8 cellular contexts compared by ENCODE assay signal in genomic region chr10:5944389-5945202, GRCh38. TPM values are rescaled to one million over a fixed set of nuclear protein-coding genes. Genes with fewer than 3 reads are reported as not detected.
A peak's percentile ranks its signal among the peaks of the same experiment; 100 is the strongest.
DNase-seq lines count a peak whose midpoint lies in the region; ATAC-seq and TF ChIP-seq lines count a peak whose summit lies in the region.

No MANE protein-coding gene starts in this region.

- no peak overlapping the region for H4K8ac ChIP-seq in trophoblast cell (ENCODE audit: low read depth, low read length)

- H3K4me1 Mint-ChIP-seq in HFFc6 (ENCODE audit: low read depth): peaks cover 46% of the 10 kb centered on the region

- no peak overlapping the region for H3K14ac ChIP-seq in trophoblast cell (ENCODE audit: low read length)

- no peak overlapping the region for H2AFZ ChIP-seq in trophoblast cell (ENCODE audit: insufficient read depth, low read length, poor library complexity)

- H3K18ac ChIP-seq in trophoblast cell (ENCODE audit: low read length): no peak overlapping the region

- H3K9me3 ChIP-seq in stomach smooth muscle (ENCODE audit: control insufficient read depth in 2 of 2, low read length in 2 of 2) (no peaks in the 10 kb centered on the region), trophoblast cell (ENCODE audit: insufficient read depth, low read depth, low read length) (peaks cover 3% of the 10 kb centered on the region)

- no peak overlapping the region for H2BK12ac ChIP-seq in trophoblast cell (ENCODE audit: low read length)

- H3K4me3 Mint-ChIP-seq in HFFc6: peak overlapping the region; percentile 83

- no peak overlapping the region for H4K12ac ChIP-seq in trophoblast cell (ENCODE audit: low read depth, low read length)

- H3K9me3 Mint-ChIP-seq in HFFc6: no peaks in the 10 kb centered on the region

- H3K23ac ChIP-seq in trophoblast cell (ENCODE audit: low read length): no peak overlapping the region

- no peak overlapping the region for H3K4ac ChIP-seq in trophoblast cell (ENCODE audit: low read depth, low read length)

- no peak overlapping the region for H4K91ac ChIP-seq in trophoblast cell (ENCODE audit: low read depth, low read length)

- H3K4me3 ChIP-seq in astrocyte of the spinal cord (ENCODE audit: low read depth, low read length) (no peak overlapping the region), stomach smooth muscle (ENCODE audit: low read length in 2 of 2) (no peak overlapping the region), trophoblast cell (ENCODE audit: low read depth, low read length) (no peak overlapping the region)

- peak overlapping the region in 1 of 2 donors; percentile 59 for H3K9ac ChIP-seq in stomach smooth muscle (ENCODE audit: low read length in 2 of 2)
- no peak overlapping the region for H3K9ac ChIP-seq in trophoblast cell (ENCODE audit: low read length)

- H3K27ac ChIP-seq in stomach smooth muscle (ENCODE audit: low read length): peak overlapping the region; percentile 76
- H3K27ac ChIP-seq in trophoblast cell (ENCODE audit: low read depth, low read length): no peak overlapping the region

- no peaks in the 10 kb centered on the region for H3K36me3 Mint-ChIP-seq in HFFc6 (ENCODE audit: low read depth)

- H3K36me3 ChIP-seq in stomach smooth muscle (ENCODE audit: control insufficient read depth in 2 of 2, insufficient read depth in 2 of 2, low read length in 2 of 2) (no peaks in the 10 kb centered on the region), trophoblast cell (ENCODE audit: control insufficient read depth in 1 of 2, insufficient read depth in 2 of 2, low read length in 2 of 2) (no peaks in the 10 kb centered on the region)

- H2BK120ac ChIP-seq in trophoblast cell (ENCODE audit: insufficient read depth, low read length, poor library complexity): no peak overlapping the region

- no peak for ATAC-seq in GM18867 (IDR thresholded peaks at IDR 0.05; ENCODE audit: unreplicated experiment)

- in situ Hi-C loops in astrocyte of the spinal cord (cut with HindIII; ENCODE audit: low sequenced_read_pairs): no loop called here

- H2AK5ac ChIP-seq in trophoblast cell (ENCODE audit: low read length): no peak overlapping the region

- H3K27ac Mint-ChIP-seq in HFFc6: peak overlapping the region; percentile 100

- no peaks in the 10 kb centered on the region for H3K79me2 ChIP-seq in trophoblast cell (ENCODE audit: control insufficient read depth, insufficient read depth, low read length, poor library complexity)

- TF ChIP-seq CTCF in HFFc6 (IDR thresholded peaks at IDR 0.05) (no peak), astrocyte of the spinal cord (IDR thresholded peaks at IDR 0.05; ENCODE audit: low read depth, low read length) (no peak)

- H3K79me1 ChIP-seq in trophoblast cell (ENCODE audit: low read length): peaks cover 5% of the 10 kb centered on the region

- no peak overlapping the region for H3K4me2 ChIP-seq in trophoblast cell (ENCODE audit: low read length)

- H3K27me3 ChIP-seq in stomach smooth muscle (ENCODE audit: control insufficient read depth in 1 of 2, insufficient read depth in 2 of 2, low read length in 2 of 2) (peaks cover 0 to 5% of the 10 kb centered on the region in 2 donors), trophoblast cell (ENCODE audit: insufficient read depth, low read length) (no peaks in the 10 kb centered on the region)

- DNase-seq in HFFc6 (peak; percentile 99), astrocyte of the spinal cord (ENCODE audit: low read depth, low spot score) (peak; percentile 99), inferior parietal cortex (ENCODE audit: extremely low spot score) (peak; percentile 46), trophoblast cell (no peak), NCI-H1105 (lab: John Stamatoyannopoulos, UW) (no peak), NCI-H2081 treated with DMSO at 0.1 percent for 48 hours (lab: John Stamatoyannopoulos, UW) (no peak)

- H3K4me1 ChIP-seq in stomach smooth muscle (ENCODE audit: control insufficient read depth, insufficient read depth, low read length) (peaks cover 31% of the 10 kb centered on the region), trophoblast cell (ENCODE audit: control insufficient read depth in 1 of 2, insufficient read depth in 2 of 2, low read length in 2 of 2) (peaks cover 10 to 12% of the 10 kb centered on the region in 2 experiments)

- WGBS in trophoblast cell (ENCODE audit: extremely low coverage, insufficient coverage, insufficient read length): no CpG with 5 or more reads among the region's 7 CpGs

- H3K27me3 Mint-ChIP-seq in HFFc6 (ENCODE audit: insufficient read depth): peaks cover 2% of the 10 kb centered on the region

- no peak overlapping the region for H2BK5ac ChIP-seq in trophoblast cell (ENCODE audit: low read depth, low read length, poor library complexity)

RNA-seq across cellular contexts. Expression of gene IL15RA, which starts 32.7 kb away (rescaled TPM):
- total RNA-seq in HFFc6 (2021; fragmentation: NEBNext Ultra II Directional; extraction: Animal tissue kit (Norgen Biotek cat#: 25700)): 1 to 10 TPM; 1.5 to 3.2 (median 1.9) TPM
- polyA plus RNA-seq in trophoblast cell (2013): 0.03 and 0.10 TPM in 2 replicates

RNA-seq across cellular contexts. Expression of gene FBH1, which starts 54.6 kb away (rescaled TPM):
- 10 to 100 TPM; 60.1 to 69.8 (median 64.2) TPM for total RNA-seq in HFFc6 (2021; fragmentation: NEBNext Ultra II Directional; extraction: Animal tissue kit (Norgen Biotek cat#: 25700))
- polyA plus RNA-seq in trophoblast cell (2013): 31.5 and 32.0 TPM in 2 replicates

RNA-seq across cellular contexts. Expression of gene ANKRD16, which starts 54.9 kb away (rescaled TPM):
- 1 to 10 TPM; 4.7 to 6.7 (median 5.5) TPM for total RNA-seq in HFFc6 (2021; fragmentation: NEBNext Ultra II Directional; extraction: Animal tissue kit (Norgen Biotek cat#: 25700))
- 2.2 and 2.3 TPM in 2 replicates for polyA plus RNA-seq in trophoblast cell (2013)

Comparison
In these comparisons a context has a peak if more than half of its experiments do, and no peak if none do; other contexts are left out.
1. DNase-seq: peak in HFFc6 (single experiment), astrocyte of the spinal cord (single experiment) and inferior parietal cortex (single experiment); none in trophoblast cell (0 of 2), NCI-H1105 (single experiment) and NCI-H2081 treated with DMSO at 0.1 percent for 48 hours (single experiment).